18 cellular contexts compared by ENCODE assay signal in genomic region chr2:18639756-18640453, GRCh38. TPM values are rescaled to one million over a fixed set of nuclear protein-coding genes. Genes with fewer than 3 reads are reported as not detected.
DNase-seq lines count a peak whose midpoint lies in the region; ATAC-seq and TF ChIP-seq lines count a peak whose summit lies in the region.
"Had no signal": no experiment of that assay in that cellular context is flagged by ENCODE, and none has a peak within 500 bp of the region (broad histone marks: within the 10 kb centered on the region; RNA-seq: fewer than 3 reads in every experiment).

No MANE protein-coding gene starts in this region.

- no peak overlapping the region for H3K4me2 ChIP-seq in PC-3 (ENCODE audit: low read length)
- no peak overlapping the region for H3K4me2 ChIP-seq in PC-9

- H4K20me1 ChIP-seq in PC-3 (ENCODE audit: low read length), result no peaks in the 10 kb centered on the region
- no peaks in the 10 kb centered on the region for H4K20me1 ChIP-seq in PC-9 (ENCODE audit: insufficient read depth)

- BruUV-seq in PC-3 (replicated peaks; lab: Mats Ljungman, UMichigan) (no TSS peak), PC-9 (replicated peaks; lab: Mats Ljungman, UMichigan) (no TSS peak)

- peaks cover 29% of the 10 kb centered on the region for H3K9me3 Mint-ChIP-seq in chondrocyte (ENCODE audit: low read depth)

- H3K27ac Mint-ChIP-seq in chondrocyte (ENCODE audit: unreplicated experiment), result no peak overlapping the region
- H3K27ac Mint-ChIP-seq: B cell; CD4-positive, CD25-positive, alpha-beta regulatory T cell; T-helper 1 cell treated with Interleukin-12 subunit alpha and Interleukin-12 subunit beta and Interleukin-4 antibody, amounts not matched to agents 30 μg/mL and 1 μg/mL, for 36 hours had no signal

- H3K4me3 ChIP-seq in PC-3 (ENCODE audit: low read length), result no peak overlapping the region
- no peak overlapping the region for H3K4me3 ChIP-seq in PC-9
- H3K4me3 ChIP-seq: GM12878 had no signal

- H3K36me3 ChIP-seq in PC-3 (ENCODE audit: low read depth, low read length) (no peaks in the 10 kb centered on the region), PC-9 (ENCODE audit: low read depth) (no peaks in the 10 kb centered on the region)

- H2AFZ ChIP-seq in PC-3 (ENCODE audit: low read length) (no peak overlapping the region), PC-9 (no peak overlapping the region)

- H3K4me1 Mint-ChIP-seq in chondrocyte (ENCODE audit: low read depth), result peaks cover 4% of the 10 kb centered on the region
- H3K4me1 Mint-ChIP-seq: B cell; CD4-positive, CD25-positive, alpha-beta regulatory T cell had no signal

- H3K27ac ChIP-seq in PC-3 (ENCODE audit: low read length) (no peak overlapping the region), PC-9 (no peak overlapping the region)

- H3K9me2 ChIP-seq in PC-3 (replicated peaks; ENCODE audit: low read length), result no peaks in the 10 kb centered on the region
- H3K9me2 ChIP-seq in PC-9 (ENCODE audit: insufficient read depth), result peaks cover 9% of the 10 kb centered on the region; the same call in 1 of the 2 replicates

- H3K4me1 ChIP-seq in PC-3 (ENCODE audit: insufficient read depth, low read length) (no peaks in the 10 kb centered on the region), PC-9 (replicated peaks; ENCODE audit: insufficient read depth) (no peaks in the 10 kb centered on the region)

- DNase-seq in Daoy (ENCODE audit: low read depth) (peak; percentile 2), PC-3 (peak; percentile 6), chondrocyte (ENCODE audit: low spot score) (peak; percentile 67), kidney tubule cell (ENCODE audit: low spot score) (peak; percentile 34), PC-9 (no peak), OCI-M2 (lab: John Stamatoyannopoulos, UW; ENCODE audit: unreplicated experiment) (no peak)
- DNase-seq: CD4-positive, CD25-positive, alpha-beta regulatory T cell; KBM-7; MV-4-11; NCI-H1105 treated with DMSO at 0.1 percent for 48 hours; NCI-H2081; NCI-H2171 treated with DMSO at 0.1 percent for 48 hours; NCI-H524 treated with DMSO at 0.1 percent for 48 hours; NCI-H82 had no signal

- no peak overlapping the region for H3K9ac ChIP-seq in PC-3 (ENCODE audit: low read length)

- no peaks in the 10 kb centered on the region for H3K27me3 ChIP-seq in PC-3 (ENCODE audit: low read length)
- H3K27me3 ChIP-seq in PC-9 (ENCODE audit: insufficient read depth, low read depth), result no peaks in the 10 kb centered on the region

- POLR2A ChIA-PET in PC-3 (lab: Charles Lee; ENCODE audit: unreplicated experiment), result no interaction called here
- POLR2A ChIA-PET in PC-9 (lab: Charles Lee; ENCODE audit: unreplicated experiment), result no interaction called here

- ATAC-seq in PC-3, result no peak; the same call in 1 of the 2 replicates
- ATAC-seq in GM19023 (IDR thresholded peaks at IDR 0.05; ENCODE audit: unreplicated experiment), result no peak
- ATAC-seq: GM12878 had no signal

- H3F3A ChIP-seq in PC-3 (ENCODE audit: low read length, unreplicated experiment) (no peaks in the 10 kb centered on the region), PC-9 (ENCODE audit: insufficient read depth, low read depth) (no peaks in the 10 kb centered on the region)

- H3K79me2 ChIP-seq in PC-3 (ENCODE audit: low read length) (no peaks in the 10 kb centered on the region), PC-9 (ENCODE audit: low read depth) (no peaks in the 10 kb centered on the region)

- no peak for TF ChIP-seq CTCF in PC-3 (conservative IDR thresholded peaks at IDR 0.05; ENCODE audit: low read depth, low read length)
- TF ChIP-seq CTCF in chondrocyte (IDR thresholded peaks at IDR 0.05), result no peak
- TF ChIP-seq CTCF in PC-9 (conservative IDR thresholded peaks at IDR 0.05), result no peak

- H3K9me3 ChIP-seq in PC-3 (ENCODE audit: low read length) (peaks cover 6% of the 10 kb centered on the region; the same call in 1 of the 2 replicates), PC-9 (ENCODE audit: insufficient read depth, low read depth) (no peaks in the 10 kb centered on the region)

- CTCF ChIA-PET in PC-3 (lab: Charles Lee), result no interaction called here
- CTCF ChIA-PET in PC-9 (lab: Charles Lee), result no interaction called here

- H3K36me3 Mint-ChIP-seq in chondrocyte (ENCODE audit: low read depth), result peaks cover 16% of the 10 kb centered on the region

- H3K27me3 Mint-ChIP-seq in chondrocyte (ENCODE audit: low read depth), result no peaks in the 10 kb centered on the region
- H3K27me3 Mint-ChIP-seq: B cell; CD4-positive, CD25-positive, alpha-beta regulatory T cell had no signal

- H3K4me3 Mint-ChIP-seq in chondrocyte (ENCODE audit: unreplicated experiment), result no peak overlapping the region
- H3K4me3 Mint-ChIP-seq: B cell; CD4-positive, CD25-positive, alpha-beta regulatory T cell; T-helper 1 cell treated with Interleukin-12 subunit alpha and Interleukin-12 subunit beta and Interleukin-4 antibody, amounts not matched to agents 30 μg/mL and 1 μg/mL, for 36 hours had no signal

- intact Hi-C loops in PC-3 (cut with micrococcal nuclease) (no loop called here), PC-9 (cut with micrococcal nuclease; ENCODE audit: unreplicated experiment) (no loop called here)

RNA-seq across cellular contexts. Expression of gene NT5C1B, which starts 50.5 kb away (rescaled TPM):
- 0.21 TPM in 1 of 2 replicates, not detected in the other for total RNA-seq in Daoy (2014; rRNA removed; shearing (Covaris generic))
- total RNA-seq in PC-3 (2014; rRNA removed), result not detected in 2 replicates
- total RNA-seq in chondrocyte, result not detected in 3 replicates
- total RNA-seq in PC-9 (2021), result not detected in 2 replicates
- total RNA-seq: B cell; CD4-positive, CD25-positive, alpha-beta regulatory T cell; GM12878 had no signal

Comparison
In these comparisons a context has a peak if more than half of its experiments do, and no peak if none do; other contexts are left out.
1. DNase-seq: peak in Daoy (single experiment), PC-3 (single experiment), chondrocyte (single experiment) and kidney tubule cell (single experiment); none in PC-9 (0 of 2) and OCI-M2 (single experiment).